In genomic region chr1:41381691-41382530, GRCh38 we compare ENCODE assay signal across 8 cellular contexts. TPM values are rescaled to one million over a fixed set of nuclear protein-coding genes. Genes with fewer than 3 reads are reported as not detected.
DNase-seq lines count a peak whose midpoint lies in the region; ATAC-seq, FAIRE-seq and TF ChIP-seq lines count a peak whose summit lies in the region.

No MANE protein-coding gene starts in this region.

- CTCF ChIA-PET in CD4-positive, alpha-beta memory T cell (lab: Charles Lee; ENCODE audit: partially characterized antibody), result no interaction called here
- CTCF ChIA-PET in K562 (lab: Yijun Ruan, JAX; ENCODE audit: low intra/inter-chr PET ratio), result no interaction called here
- CTCF ChIA-PET in OCI-LY7 (lab: Charles Lee; ENCODE audit: unreplicated experiment), result no interaction called here

- peaks cover 6% of the 10 kb centered on the region for H3K27me3 ChIP-seq in CD4-positive, alpha-beta memory T cell (ENCODE audit: insufficient read depth, low read length)
- H3K27me3 ChIP-seq in K562 (ENCODE audit: control insufficient read depth in 2 of 2, insufficient read depth in 2 of 2, low read length in 2 of 2), result peaks cover 13 to 53% of the 10 kb centered on the region in 2 experiments

- peaks cover 0 to 4% (median 0%) of the 10 kb centered on the region in 8 donors for H3K9me3 Mint-ChIP-seq in CD4-positive, alpha-beta memory T cell

- H3K36me3 Mint-ChIP-seq in CD4-positive, alpha-beta memory T cell, result peaks cover 0 to 2% of the 10 kb centered on the region in 2 donors

- no peak for TF ChIP-seq EP300 in K562 (IDR thresholded peaks at IDR 0.05; ENCODE audit: low read length)

- no peak for FAIRE-seq in K562 (lab: Jason Lieb, UNC)

- no peaks in the 10 kb centered on the region for H3K79me2 ChIP-seq in K562 (ENCODE audit: control insufficient read depth, insufficient read depth, low read length)
- no peaks in the 10 kb centered on the region for H3K79me2 ChIP-seq in OCI-LY7 (ENCODE audit: insufficient read depth, low read depth, low read length)

- no peak overlapping the region for H3K27ac Mint-ChIP-seq in CD4-positive, alpha-beta memory T cell

- no peaks in the 10 kb centered on the region for H3K9me3 ChIP-seq in CD4-positive, alpha-beta memory T cell (ENCODE audit: control insufficient read depth in 1 of 2, low read length in 2 of 2)
- H3K9me3 ChIP-seq in K562 (replicated peaks; ENCODE audit: control insufficient read depth, insufficient read depth, low read depth, low read length) (no peaks in the 10 kb centered on the region), OCI-LY7 (ENCODE audit: low read length) (no peaks in the 10 kb centered on the region)

- TF ChIP-seq POLR2A in K562 (conservative IDR thresholded peaks at IDR 0.05), result no peak

- H3K27me3 Mint-ChIP-seq in CD4-positive, alpha-beta memory T cell, result peaks cover 42 to 49% of the 10 kb centered on the region in 2 donors

- peak overlapping the region; percentile 82 to 89 (median 86) for H3K4me3 Mint-ChIP-seq in CD4-positive, alpha-beta memory T cell

- BruUV-seq in K562 (replicated peaks; lab: Mats Ljungman, UMichigan) (no TSS peak), OCI-LY7 (replicated peaks; lab: Mats Ljungman, UMichigan) (no TSS peak)

- H3K9me2 ChIP-seq in OCI-LY7 (ENCODE audit: insufficient read depth, low read length), result no peaks in the 10 kb centered on the region

- no peak overlapping the region for H3K9ac ChIP-seq in K562 (ENCODE audit: insufficient read depth in 1 of 2, low read depth in 2 of 2, low read length in 2 of 2)

- H3K4me3 ChIP-seq in CD4-positive, alpha-beta memory T cell (ENCODE audit: low read length in 2 of 2), result no peak overlapping the region
- no peak overlapping the region for H3K4me3 ChIP-seq in K562
- H3K4me3 ChIP-seq in OCI-LY7 (ENCODE audit: low read depth, low read length, poor library complexity, severe bottlenecking), result no peak overlapping the region

- TF ChIP-seq CTCF in K562 (IDR thresholded peaks at IDR 0.05 in 2 of 3, conservative IDR thresholded peaks at IDR 0.05 in 1 of 3; ENCODE audit: insufficient read depth in 2 of 3, low read depth in 1 of 3, low read length in 3 of 3), result no peak
- no peak for TF ChIP-seq CTCF in OCI-LY7 (conservative IDR thresholded peaks at IDR 0.05; ENCODE audit: low read length)

- peaks cover 20% of the 10 kb centered on the region for H3K4me1 ChIP-seq in CD4-positive, alpha-beta memory T cell (ENCODE audit: insufficient read depth, low read length)
- peaks cover 3 to 13% of the 10 kb centered on the region in 2 experiments; a peak in 1 of 5 replicates for H3K4me1 ChIP-seq in K562 (replicated peaks in 1 of 2; ENCODE audit: control insufficient read depth in 2 of 2, insufficient read depth in 2 of 2, low read length in 2 of 2)
- H3K4me1 ChIP-seq in OCI-LY7 (ENCODE audit: insufficient read depth, low read length, poor library complexity, severe bottlenecking), result peaks cover 9% of the 10 kb centered on the region

- H3K27ac ChIP-seq in CD4-positive, alpha-beta memory T cell (ENCODE audit: low read depth, low read length), result no peak overlapping the region
- H3K27ac ChIP-seq in K562 (ENCODE audit: extremely low read depth, low read depth, low read length) (no peak overlapping the region), OCI-LY7 (ENCODE audit: low read depth, low read length, poor library complexity, severe bottlenecking) (no peak overlapping the region)

- no peaks in the 10 kb centered on the region for H3K9me1 ChIP-seq in K562 (ENCODE audit: control insufficient read depth, insufficient read depth, low read length)

- WGBS in K562 (ENCODE audit: insufficient coverage, low coverage, missing lambda C conversion rate), result 87% methylated on average over 26 of the region's 120 CpGs

- POLR2A ChIA-PET in CD4-positive, alpha-beta memory T cell (lab: Charles Lee; ENCODE audit: partially characterized antibody), result interaction anchor here (1.8 kb wide), 1 partner anchor 20 kb away, joined by 11 read pairs; the partner anchor contains the start of gene FOXO6
- POLR2A ChIA-PET in K562 (lab: Yijun Ruan, JAX), result no interaction called here
- POLR2A ChIA-PET in OCI-LY7 (lab: Charles Lee), result no interaction called here

- in situ Hi-C loops in K562 (cut with MboI), result no loop called here

- intact Hi-C loops in CD4-positive, alpha-beta memory T cell (cut with micrococcal nuclease), result loop anchor here (1.0 kb wide), 1 partner anchor 21 kb away; the partner anchor contains the start of gene FOXO6
- intact Hi-C loops in K562 (cut with micrococcal nuclease), result no loop called here
- intact Hi-C loops in OCI-LY7 (cut with micrococcal nuclease; ENCODE audit: unreplicated experiment), result no loop called here

- H2AFZ ChIP-seq in K562 (ENCODE audit: low read depth, low read length) (no peak overlapping the region), OCI-LY7 (ENCODE audit: low read length) (no peak overlapping the region)

- TF ChIP-seq RAD21 in K562 (CRISPR knock-in tag; conservative IDR thresholded peaks at IDR 0.05 in 1 of 2, IDR thresholded peaks at IDR 0.05 in 1 of 2), result no peak

- ATAC-seq in K562, result no peak
- no peak for ATAC-seq in GM21526 (IDR thresholded peaks at IDR 0.05; ENCODE audit: low FRiP score, unreplicated experiment)
- ATAC-seq in GM21825 (IDR thresholded peaks at IDR 0.05; ENCODE audit: unreplicated experiment), result no peak

- H3K4me1 Mint-ChIP-seq in CD4-positive, alpha-beta memory T cell, result peaks cover 7 to 25% (median 14%) of the 10 kb centered on the region in 4 donors

- peak in 2 of 5 donors; percentile 28 to 35 for DNase-seq in CD4-positive, alpha-beta memory T cell
- peak; percentile 98 for DNase-seq in NCI-H748 (lab: John Stamatoyannopoulos, UW; ENCODE audit: unreplicated experiment)
- no peak for DNase-seq in K562 (ENCODE audit: extremely low read depth in 1 of 4, low spot score in 3 of 4)
- peak; percentile 79 for DNase-seq in iPS-NIHi11 (ENCODE audit: low spot score)
- peak; percentile 44 to 49 for DNase-seq in stimulated activated CD4-positive, alpha-beta T cell treated with anti-CD3 and anti-CD28 coated beads, Interleukin-4, amount 100 ng/mL, for 4 hours
- no peak for DNase-seq in OCI-LY7 (ENCODE audit: low spot score)

- H3K36me3 ChIP-seq in CD4-positive, alpha-beta memory T cell (ENCODE audit: insufficient read depth, low read length), result no peaks in the 10 kb centered on the region
- H3K36me3 ChIP-seq in K562 (ENCODE audit: control insufficient read depth, insufficient read depth, low read length) (no peaks in the 10 kb centered on the region), OCI-LY7 (ENCODE audit: insufficient read depth, low read length) (no peaks in the 10 kb centered on the region)

- H4K20me1 ChIP-seq in K562 (replicated peaks; ENCODE audit: control insufficient read depth, insufficient read depth, low read length) (peaks cover 9% of the 10 kb centered on the region), OCI-LY7 (ENCODE audit: insufficient read depth, low read length) (no peaks in the 10 kb centered on the region)

- no peak overlapping the region for H3K4me2 ChIP-seq in K562 (ENCODE audit: insufficient read depth, low read length)
- H3K4me2 ChIP-seq in OCI-LY7 (ENCODE audit: low read length), result no peak overlapping the region

TF ChIP-seq in K562, 482 proteins besides CTCF, POLR2A, EP300 and RAD21:
- TF ChIP-seq ZBTB26 (CRISPR knock-in tag; IDR thresholded peaks at IDR 0.05), result no peak
- 0 out of 2 replicates have a peak, but pooled peaks have one; percentile 45 for TF ChIP-seq ZBTB33 (CRISPR knock-in tag; IDR thresholded peaks at IDR 0.05)

RNA-seq across cellular contexts. Expression of gene FOXO6, which starts 20.7 kb away (rescaled TPM):
- not detected for total RNA-seq in CD4-positive, alpha-beta memory T cell
- polyA plus RNA-seq in CD4-positive, alpha-beta memory T cell, result not detected
- total RNA-seq in K562 (2011; cell fraction: chromatin; rRNA removed; ENCODE audit: low replicate concordance), result not detected in 2 replicates
- 0.17 and 0.53 TPM in 2 replicates for total RNA-seq in K562 (2011; cell fraction: nucleolus; rRNA removed)
- not detected in 2 replicates for total RNA-seq in K562 (2011; cell fraction: nucleoplasm; rRNA removed)
- 0.08 TPM in 1 of 2 replicates, not detected in the other for total RNA-seq in K562 (2014; rRNA removed)
- not detected in 2 replicates for total RNA-seq in K562 (2014; rRNA removed; fragmentation: Illumina TruSeq; extraction: Trizol)
- total RNA-seq in K562 (2015; rRNA removed; fragmentation: Illumina TruSeq; extraction: Trizol), result 0.04 TPM in 1 of 2 replicates, not detected in the other
- total RNA-seq in K562 (2021), result 0.31 and 0.38 TPM in 2 replicates
- not detected in 2 replicates for polyA plus RNA-seq in K562 (2011; rRNA removed)
- not detected in 2 replicates for polyA plus RNA-seq in K562 (2011; cell fraction: cytosol; rRNA removed)
- 0.04 and 0.06 TPM in 2 replicates for polyA plus RNA-seq in K562 (2011; cell fraction: nucleus; rRNA removed)
- 0.18 and 0.51 TPM in 2 replicates for polyA plus RNA-seq in K562 (2012)
- polyA plus RNA-seq in K562 (2014; fragmentation: Illumina TruSeq; extraction: Trizol), result 0.10 TPM in 1 of 2 replicates, not detected in the other
- polyA plus RNA-seq in K562 (2014; fragmentation: Nextera tagmentation; extraction: Ambion mirVana), result not detected
- 0.13 and 0.43 TPM in 2 replicates for polyA plus RNA-seq in K562 (2014; rRNA removed)
- 0.14 TPM in 1 of 2 replicates, not detected in the other for polyA minus RNA-seq in K562 (2011; rRNA and poly(A)+ RNA removed)
- not detected in 2 replicates for polyA minus RNA-seq in K562 (2011; cell fraction: cytosol; rRNA and poly(A)+ RNA removed)
- polyA minus RNA-seq in K562 (2011; cell fraction: nucleus; rRNA and poly(A)+ RNA removed), result 0.22 and 0.27 TPM in 2 replicates
- total RNA-seq in OCI-LY7 (2014; rRNA removed; shearing (Covaris generic)), result not detected in 2 replicates
- total RNA-seq in OCI-LY7 (2022), result not detected in 2 replicates

Comparison
In these comparisons a context has a peak if more than half of its experiments do, and no peak if none do; other contexts are left out.
1. DNase-seq: peak in NCI-H748 (single experiment), iPS-NIHi11 (single experiment) and stimulated activated CD4-positive, alpha-beta T cell treated with anti-CD3 and anti-CD28 coated beads, Interleukin-4, amount 100 ng/mL, for 4 hours (2 of 2); none in K562 (0 of 4) and OCI-LY7 (single experiment).